15 cellular contexts compared by ENCODE assay signal in the genomic region with DNA sequence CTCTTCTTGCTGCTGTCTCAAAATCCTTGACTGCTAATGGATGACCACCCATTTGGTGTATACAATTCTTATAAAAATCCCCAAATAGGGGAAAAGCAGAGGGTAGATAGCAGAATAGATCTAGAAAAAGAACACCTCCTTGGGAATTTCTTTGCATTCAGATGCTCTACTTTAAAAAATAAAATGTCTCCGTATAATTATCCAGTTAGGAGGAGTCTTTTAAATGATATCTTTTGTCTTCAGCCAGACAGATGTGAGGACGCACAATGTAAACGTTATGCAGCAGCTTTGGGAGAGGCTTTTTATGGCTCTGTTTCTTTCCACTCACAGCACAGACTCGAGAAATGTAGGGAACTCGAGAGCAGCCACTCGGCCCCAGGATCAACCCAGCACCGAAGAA.
"Had no signal": no experiment of that assay in that cellular context is flagged by ENCODE, and none has a peak within 500 bp of the region (broad histone marks: within the 10 kb centered on the region; RNA-seq: fewer than 3 reads in every experiment).

No MANE protein-coding gene starts in this region.

- H3K36me3 Mint-ChIP-seq: natural killer cell had no signal

- H3K9me3 ChIP-seq: breast epithelium had no signal

- H3K4me3 Mint-ChIP-seq: activated CD4-positive, alpha-beta memory T cell treated with anti-CD3 and anti-CD28 coated beads, Interleukin-2, amount 10 ng/mL, durations not matched to agents 7 days and 5 days; natural killer cell; stimulated activated naive CD8-positive, alpha-beta T cell treated with anti-CD3 and anti-CD28 coated beads, Interleukin-15, Interleukin-2, amounts not matched to agents 100 ng/mL and 50 ng/mL, for 24 hours; T-helper 2 cell treated with Interferon-gamma antibody and Interleukin-4, amounts not matched to agents 5 μg/mL and 100 μg/mL, for 36 hours had no signal

- H3K4me1 Mint-ChIP-seq: activated CD4-positive, alpha-beta memory T cell treated with anti-CD3 and anti-CD28 coated beads, Interleukin-2, amount 10 ng/mL, durations not matched to agents 7 days and 5 days; natural killer cell had no signal

- DNase-seq: activated CD4-positive, alpha-beta memory T cell treated with anti-CD3 and anti-CD28 coated beads, Interleukin-2, amount 10 ng/mL, durations not matched to agents 7 days and 5 days; activated CD4-positive, alpha-beta T cell treated with anti-CD3 and anti-CD28 coated beads for 1 hour; activated CD8-positive, alpha-beta memory T cell treated with anti-CD3 and anti-CD28 coated beads, Interleukin-2, amount 50 U/mL, for 4 hours; aorta; foreskin melanocyte; midbrain; natural killer cell; nucleus accumbens; stimulated activated CD4-positive, alpha-beta T cell treated with anti-CD3 and anti-CD28 coated beads, Interleukin-4, amount 100 ng/mL, for 1 hour; stimulated activated CD8-positive, alpha-beta memory T cell treated with anti-CD3 and anti-CD28 coated beads, Interleukin-4, amount 100 ng/mL, for 48 hours; SW 1271 had no signal

- H3K9me3 Mint-ChIP-seq: activated CD4-positive, alpha-beta memory T cell treated with anti-CD3 and anti-CD28 coated beads, Interleukin-2, amount 10 ng/mL, durations not matched to agents 7 days and 5 days; natural killer cell; stimulated activated naive CD8-positive, alpha-beta T cell treated with anti-CD3 and anti-CD28 coated beads, Interleukin-15, Interleukin-2, amounts not matched to agents 100 ng/mL and 50 ng/mL, for 24 hours; T-helper 2 cell treated with Interferon-gamma antibody and Interleukin-4, amounts not matched to agents 5 μg/mL and 100 μg/mL, for 36 hours had no signal

- H3K4me3 ChIP-seq: breast epithelium had no signal

- H3K4me1 ChIP-seq: breast epithelium had no signal

- H3K36me3 ChIP-seq: breast epithelium had no signal

- H3K27ac ChIP-seq: breast epithelium had no signal

- H3K27ac Mint-ChIP-seq: activated CD4-positive, alpha-beta memory T cell treated with anti-CD3 and anti-CD28 coated beads, Interleukin-2, amount 10 ng/mL, durations not matched to agents 7 days and 5 days; natural killer cell; progenitor cell of endocrine pancreas; stimulated activated naive CD8-positive, alpha-beta T cell treated with anti-CD3 and anti-CD28 coated beads, Interleukin-15, Interleukin-2, amounts not matched to agents 100 ng/mL and 50 ng/mL, for 24 hours; T-helper 2 cell treated with Interferon-gamma antibody and Interleukin-4, amounts not matched to agents 5 μg/mL and 100 μg/mL, for 36 hours had no signal

- ATAC-seq: natural killer cell had no signal
